ENCODE assay signal across 15 cellular contexts in the genomic region with DNA sequence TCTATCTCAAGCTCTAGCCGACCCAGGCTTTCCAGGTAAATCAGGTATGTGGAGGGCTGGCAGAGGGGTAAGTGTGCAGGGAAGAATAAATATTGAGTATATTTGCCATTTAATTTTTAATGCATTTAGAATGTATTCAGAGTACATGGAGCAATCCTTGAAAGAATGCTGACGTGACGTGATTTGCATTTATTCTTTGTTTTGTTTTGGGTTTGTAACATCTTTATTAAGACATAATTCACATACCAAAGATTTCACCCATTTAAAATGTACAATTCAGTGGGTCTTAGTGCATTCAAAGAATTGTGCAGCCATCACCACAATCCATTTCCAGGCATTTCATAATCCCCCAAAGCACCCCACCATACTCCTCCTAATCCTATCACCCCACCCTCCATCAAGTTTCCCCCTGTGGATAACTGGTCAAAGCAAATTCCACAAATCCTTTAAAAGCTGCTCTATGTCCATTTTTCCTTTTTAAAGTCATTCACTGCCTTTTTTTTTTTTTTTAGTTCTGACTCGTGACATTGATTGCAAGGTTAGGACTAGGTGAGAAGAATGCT.
DNase-seq lines count a peak whose midpoint lies in the region; ATAC-seq, FAIRE-seq and TF ChIP-seq lines count a peak whose summit lies in the region.
"Had no signal": no experiment of that assay in that cellular context is flagged by ENCODE, and none has a peak within 500 bp of the region (broad histone marks: within the 10 kb centered on the region; RNA-seq: fewer than 3 reads in every experiment).

No MANE protein-coding gene starts in this region.

- 32% methylated on average over 4 of the region's 4 CpGs for WGBS in HepG2 (ENCODE audit: low lambda C conversion rate)
- 65% methylated on average over 4 of the region's 4 CpGs for WGBS in right lobe of liver (ENCODE audit: insufficient coverage, low coverage, low lambda C conversion rate, missing lambda C conversion rate)

- no peak for FAIRE-seq in HepG2 (lab: Jason Lieb, UNC)
- FAIRE-seq: GM12878 had no signal

- H3K9ac ChIP-seq in HepG2 (ENCODE audit: insufficient read depth, low read depth, low read length): no peak overlapping the region
- H3K9ac ChIP-seq: BLaER1 treated with 17β-estradiol and CSF1 and Interleukin-3, amounts not matched to agents 10 nM and 100 nM had no signal

- H2AFZ ChIP-seq in HepG2 (ENCODE audit: low read length) (no peak overlapping the region), osteoblast (ENCODE audit: low read length) (no peak overlapping the region)
- H2AFZ ChIP-seq: GM23338 had no signal

- TF ChIP-seq CTCF in HepG2 (CRISPR knock-in tag; IDR thresholded peaks at IDR 0.05) (no peak), right lobe of liver (IDR thresholded peaks at IDR 0.05) (no peak), osteoblast (IDR thresholded peaks at IDR 0.05; ENCODE audit: extremely low read depth, low read depth, low read length) (no peak), nephron progenitor cell (IDR thresholded peaks at IDR 0.05) (no peak)

- H3K79me2 ChIP-seq in HepG2 (ENCODE audit: insufficient read depth, low read length) (no peaks in the 10 kb centered on the region), osteoblast (ENCODE audit: insufficient read depth, low read length) (no peaks in the 10 kb centered on the region)

- POLR2A ChIA-PET in HepG2 (lab: Yijun Ruan, JAX): no interaction called here

- CTCF ChIA-PET in HepG2 (lab: Yijun Ruan, JAX; ENCODE audit: low intra/inter-chr PET ratio, low total read pairs): no interaction called here

- H3K9me3 ChIP-seq in HepG2 (ENCODE audit: low read length) (no peaks in the 10 kb centered on the region), right lobe of liver (no peaks in the 10 kb centered on the region), osteoblast (ENCODE audit: low read depth, low read length) (no peaks in the 10 kb centered on the region)
- H3K9me3 ChIP-seq: BLaER1 treated with 17β-estradiol and CSF1 and Interleukin-3, amounts not matched to agents 10 nM and 100 nM had no signal

- no peak for TF ChIP-seq RAD21 in HepG2 (CRISPR knock-in tag; IDR thresholded peaks at IDR 0.05)

- DNase-seq in HepG2 (ENCODE audit: low spot score) (no peak), right lobe of liver (no peak), caudate nucleus (lab: John Stamatoyannopoulos, UW) (no peak), osteoblast (ENCODE audit: insufficient read length, low spot score, missing footprints) (peak; percentile 52), nephron progenitor cell (no peak)
- DNase-seq: CD4-positive, CD25-positive, alpha-beta regulatory T cell; H9; KG1 had no signal

- H3K4me3 Mint-ChIP-seq in nephron progenitor cell: no peak overlapping the region
- H3K4me3 Mint-ChIP-seq: CD4-positive, CD25-positive, alpha-beta regulatory T cell; GM23338; H9 had no signal

- H3K4me3 ChIP-seq in HepG2 (replicated peaks in 1 of 3; ENCODE audit: insufficient read depth in 1 of 3, low read depth in 2 of 3, low read length in 3 of 3) (no peak overlapping the region), right lobe of liver (no peak overlapping the region), osteoblast (ENCODE audit: insufficient read depth, low read length) (no peak overlapping the region)
- H3K4me3 ChIP-seq: BLaER1 treated with 17β-estradiol and CSF1 and Interleukin-3, amounts not matched to agents 10 nM and 100 nM; GM12878; GM23338 had no signal

- BruUV-seq in HepG2 (replicated peaks; lab: Mats Ljungman, UMichigan): no TSS peak

- no peak for TF ChIP-seq EP300 in HepG2 (IDR thresholded peaks at IDR 0.05; ENCODE audit: low read depth in 2 of 2, low read length in 2 of 2)
- no peak for TF ChIP-seq EP300 in HepG2 (CRISPR knock-in tag; IDR thresholded peaks at IDR 0.05; ENCODE audit: borderline replicate concordance)

- H4K20me1 ChIP-seq in HepG2 (ENCODE audit: insufficient read depth, low read length) (no peaks in the 10 kb centered on the region), osteoblast (ENCODE audit: insufficient read depth, low read length) (no peaks in the 10 kb centered on the region)
- H4K20me1 ChIP-seq: BLaER1 treated with 17β-estradiol and CSF1 and Interleukin-3, amounts not matched to agents 10 nM and 100 nM had no signal

- TF ChIP-seq POLR2A in HepG2 (IDR thresholded peaks at IDR 0.05; ENCODE audit: insufficient read depth in 1 of 2, low read depth in 2 of 2, low read length in 2 of 2) (no peak), right lobe of liver (IDR thresholded peaks at IDR 0.05) (no peak)

- no peaks in the 10 kb centered on the region for H3K36me3 ChIP-seq in HepG2 (replicated peaks in 1 of 2; ENCODE audit: control insufficient read depth in 1 of 2, insufficient read depth in 2 of 2, low read length in 2 of 2)
- H3K36me3 ChIP-seq in right lobe of liver: no peaks in the 10 kb centered on the region
- no peaks in the 10 kb centered on the region for H3K36me3 ChIP-seq in osteoblast (ENCODE audit: insufficient read depth, low read length)
- H3K36me3 ChIP-seq: BLaER1 treated with 17β-estradiol and CSF1 and Interleukin-3, amounts not matched to agents 10 nM and 100 nM had no signal

- no peaks in the 10 kb centered on the region for H3K4me1 Mint-ChIP-seq in nephron progenitor cell
- H3K4me1 Mint-ChIP-seq: CD4-positive, CD25-positive, alpha-beta regulatory T cell; GM23338; H9 had no signal

- H3K4me2 ChIP-seq in HepG2 (ENCODE audit: low read depth, low read length) (no peak overlapping the region), osteoblast (ENCODE audit: insufficient read depth, low read length) (no peak overlapping the region)
- H3K4me2 ChIP-seq: BLaER1 treated with 17β-estradiol and CSF1 and Interleukin-3, amounts not matched to agents 10 nM and 100 nM; GM23338 had no signal

- no peak overlapping the region for H3K27ac Mint-ChIP-seq in nephron progenitor cell
- H3K27ac Mint-ChIP-seq: CD4-positive, CD25-positive, alpha-beta regulatory T cell; GM23338; H9 had no signal

- intact Hi-C loops in HepG2 (cut with micrococcal nuclease; ENCODE audit: unreplicated experiment): no loop called here
- intact Hi-C loops in right lobe of liver (cut with DNase I): no loop called here

- H3K9me3 Mint-ChIP-seq in nephron progenitor cell: peaks cover 37% of the 10 kb centered on the region
- H3K9me3 Mint-ChIP-seq: GM23338 had no signal

- H3K27me3 ChIP-seq in HepG2 (ENCODE audit: control insufficient read depth in 1 of 2, insufficient read depth in 2 of 2, low read length in 2 of 2) (no peaks in the 10 kb centered on the region), right lobe of liver (no peaks in the 10 kb centered on the region), osteoblast (ENCODE audit: insufficient read depth, low read length) (no peaks in the 10 kb centered on the region)

- H3K27me3 Mint-ChIP-seq in nephron progenitor cell (ENCODE audit: low read depth, poor library complexity): peaks cover 6% of the 10 kb centered on the region
- H3K27me3 Mint-ChIP-seq: CD4-positive, CD25-positive, alpha-beta regulatory T cell had no signal

- H3K36me3 Mint-ChIP-seq in nephron progenitor cell (ENCODE audit: low read depth): no peaks in the 10 kb centered on the region
- H3K36me3 Mint-ChIP-seq: CD4-positive, CD25-positive, alpha-beta regulatory T cell had no signal

- H3K27ac ChIP-seq in HepG2 (ENCODE audit: extremely low read length, insufficient read depth, low read length) (no peak overlapping the region), right lobe of liver (no peak overlapping the region), caudate nucleus (ENCODE audit: low read depth, low read length) (peak overlapping the region; percentile 30), osteoblast (ENCODE audit: low read depth, low read length) (no peak overlapping the region)
- H3K27ac ChIP-seq: 22Rv1; BLaER1 treated with 17β-estradiol and CSF1 and Interleukin-3, amounts not matched to agents 10 nM and 100 nM; HL-60 had no signal

- in situ Hi-C loops in HepG2 (cut with HindIII; ENCODE audit: extremely low pct_ligation_motif_present, low pct_unique_long_range_greater_than_20kb): no loop called here

- no peaks in the 10 kb centered on the region for H3K4me1 ChIP-seq in HepG2 (ENCODE audit: insufficient read depth, low read length)
- no peaks in the 10 kb centered on the region for H3K4me1 ChIP-seq in right lobe of liver
- H3K4me1 ChIP-seq in osteoblast (ENCODE audit: insufficient read depth, low read length): no peaks in the 10 kb centered on the region
- H3K4me1 ChIP-seq: BLaER1 treated with 17β-estradiol and CSF1 and Interleukin-3, amounts not matched to agents 10 nM and 100 nM had no signal

- ATAC-seq in HepG2 (no peak), right lobe of liver (no peak), GM21381 (IDR thresholded peaks at IDR 0.05; ENCODE audit: unreplicated experiment) (no peak), HG03097 (IDR thresholded peaks at IDR 0.05; ENCODE audit: low FRiP score, unreplicated experiment) (no peak)
- ATAC-seq: GM12878, GM23338 had no signal

TF ChIP-seq in HepG2, 621 proteins besides CTCF, POLR2A, EP300 and RAD21:
- TF ChIP-seq MAFF (IDR thresholded peaks at IDR 0.05; ENCODE audit: low read depth, low read length): peak; percentile 47; the same call in 1 of the 2 replicates
- no peak for TF ChIP-seq ZNF101 (CRISPR knock-in tag; IDR thresholded peaks at IDR 0.05; ENCODE audit: borderline replicate concordance, low read depth)
- TF ChIP-seq MAFK (conservative IDR thresholded peaks at IDR 0.05 in 1 of 2, IDR thresholded peaks at IDR 0.05 in 1 of 2; ENCODE audit: low read length in 2 of 2): peak in 1 of 2 experiments; percentile 60; a peak in 2 of 4 replicates
